ENCODE assay signal across 1 cellular context in the genomic region with DNA sequence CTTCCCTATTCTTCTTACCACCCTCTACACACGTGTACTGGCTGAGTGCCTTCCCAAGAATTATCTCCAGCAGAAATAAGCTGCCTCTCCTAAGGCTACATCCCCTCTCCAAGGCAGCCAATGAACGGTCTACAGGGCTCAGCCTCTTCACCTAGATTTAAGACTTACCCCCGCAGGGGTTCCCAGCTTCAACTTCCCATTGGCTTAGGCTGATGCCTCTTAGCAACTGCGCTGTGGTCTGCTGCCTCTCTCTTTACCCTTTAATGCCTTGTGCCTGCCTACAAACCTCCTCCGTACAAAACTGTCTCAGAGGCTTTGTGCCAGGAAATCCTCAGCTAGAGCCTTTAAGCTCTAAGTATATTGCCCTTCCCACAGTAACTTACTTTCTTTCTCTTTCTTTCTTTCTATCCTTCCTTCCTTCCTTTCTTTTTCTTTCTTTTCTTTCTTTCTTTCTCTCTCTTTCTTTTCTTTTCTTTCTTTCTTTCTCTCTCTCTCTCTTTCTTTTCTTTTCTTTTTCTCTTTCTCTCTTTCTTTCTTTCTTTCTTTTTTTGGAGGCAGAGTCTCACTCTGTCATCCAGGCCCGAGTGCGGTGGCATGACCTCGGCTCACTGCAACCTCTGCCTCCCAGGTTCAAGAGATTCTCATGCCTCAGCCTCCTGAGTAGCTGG.
TF ChIP-seq lines count a peak whose summit lies in the region.

No MANE protein-coding gene starts in this region.

TF ChIP-seq in GM23338, 12 proteins besides CTCF, POLR2A, EP300 and RAD21 (continued from another document):
- TF ChIP-seq, protein P1, sequence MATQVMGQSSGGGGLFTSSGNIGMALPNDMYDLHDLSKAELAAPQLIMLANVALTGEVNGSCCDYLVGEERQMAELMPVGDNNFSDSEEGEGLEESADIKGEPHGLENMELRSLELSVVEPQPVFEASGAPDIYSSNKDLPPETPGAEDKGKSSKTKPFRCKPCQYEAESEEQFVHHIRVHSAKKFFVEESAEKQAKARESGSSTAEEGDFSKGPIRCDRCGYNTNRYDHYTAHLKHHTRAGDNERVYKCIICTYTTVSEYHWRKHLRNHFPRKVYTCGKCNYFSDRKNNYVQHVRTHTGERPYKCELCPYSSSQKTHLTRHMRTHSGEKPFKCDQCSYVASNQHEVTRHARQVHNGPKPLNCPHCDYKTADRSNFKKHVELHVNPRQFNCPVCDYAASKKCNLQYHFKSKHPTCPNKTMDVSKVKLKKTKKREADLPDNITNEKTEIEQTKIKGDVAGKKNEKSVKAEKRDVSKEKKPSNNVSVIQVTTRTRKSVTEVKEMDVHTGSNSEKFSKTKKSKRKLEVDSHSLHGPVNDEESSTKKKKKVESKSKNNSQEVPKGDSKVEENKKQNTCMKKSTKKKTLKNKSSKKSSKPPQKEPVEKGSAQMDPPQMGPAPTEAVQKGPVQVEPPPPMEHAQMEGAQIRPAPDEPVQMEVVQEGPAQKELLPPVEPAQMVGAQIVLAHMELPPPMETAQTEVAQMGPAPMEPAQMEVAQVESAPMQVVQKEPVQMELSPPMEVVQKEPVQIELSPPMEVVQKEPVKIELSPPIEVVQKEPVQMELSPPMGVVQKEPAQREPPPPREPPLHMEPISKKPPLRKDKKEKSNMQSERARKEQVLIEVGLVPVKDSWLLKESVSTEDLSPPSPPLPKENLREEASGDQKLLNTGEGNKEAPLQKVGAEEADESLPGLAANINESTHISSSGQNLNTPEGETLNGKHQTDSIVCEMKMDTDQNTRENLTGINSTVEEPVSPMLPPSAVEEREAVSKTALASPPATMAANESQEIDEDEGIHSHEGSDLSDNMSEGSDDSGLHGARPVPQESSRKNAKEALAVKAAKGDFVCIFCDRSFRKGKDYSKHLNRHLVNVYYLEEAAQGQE (IDR thresholded peaks at IDR 0.05; ENCODE audit: unreplicated experiment) = no peak
- no peak for TF ChIP-seq EZH2phosphoT487 (IDR thresholded peaks at IDR 0.05; ENCODE audit: unreplicated experiment)
- TF ChIP-seq, protein P2, sequence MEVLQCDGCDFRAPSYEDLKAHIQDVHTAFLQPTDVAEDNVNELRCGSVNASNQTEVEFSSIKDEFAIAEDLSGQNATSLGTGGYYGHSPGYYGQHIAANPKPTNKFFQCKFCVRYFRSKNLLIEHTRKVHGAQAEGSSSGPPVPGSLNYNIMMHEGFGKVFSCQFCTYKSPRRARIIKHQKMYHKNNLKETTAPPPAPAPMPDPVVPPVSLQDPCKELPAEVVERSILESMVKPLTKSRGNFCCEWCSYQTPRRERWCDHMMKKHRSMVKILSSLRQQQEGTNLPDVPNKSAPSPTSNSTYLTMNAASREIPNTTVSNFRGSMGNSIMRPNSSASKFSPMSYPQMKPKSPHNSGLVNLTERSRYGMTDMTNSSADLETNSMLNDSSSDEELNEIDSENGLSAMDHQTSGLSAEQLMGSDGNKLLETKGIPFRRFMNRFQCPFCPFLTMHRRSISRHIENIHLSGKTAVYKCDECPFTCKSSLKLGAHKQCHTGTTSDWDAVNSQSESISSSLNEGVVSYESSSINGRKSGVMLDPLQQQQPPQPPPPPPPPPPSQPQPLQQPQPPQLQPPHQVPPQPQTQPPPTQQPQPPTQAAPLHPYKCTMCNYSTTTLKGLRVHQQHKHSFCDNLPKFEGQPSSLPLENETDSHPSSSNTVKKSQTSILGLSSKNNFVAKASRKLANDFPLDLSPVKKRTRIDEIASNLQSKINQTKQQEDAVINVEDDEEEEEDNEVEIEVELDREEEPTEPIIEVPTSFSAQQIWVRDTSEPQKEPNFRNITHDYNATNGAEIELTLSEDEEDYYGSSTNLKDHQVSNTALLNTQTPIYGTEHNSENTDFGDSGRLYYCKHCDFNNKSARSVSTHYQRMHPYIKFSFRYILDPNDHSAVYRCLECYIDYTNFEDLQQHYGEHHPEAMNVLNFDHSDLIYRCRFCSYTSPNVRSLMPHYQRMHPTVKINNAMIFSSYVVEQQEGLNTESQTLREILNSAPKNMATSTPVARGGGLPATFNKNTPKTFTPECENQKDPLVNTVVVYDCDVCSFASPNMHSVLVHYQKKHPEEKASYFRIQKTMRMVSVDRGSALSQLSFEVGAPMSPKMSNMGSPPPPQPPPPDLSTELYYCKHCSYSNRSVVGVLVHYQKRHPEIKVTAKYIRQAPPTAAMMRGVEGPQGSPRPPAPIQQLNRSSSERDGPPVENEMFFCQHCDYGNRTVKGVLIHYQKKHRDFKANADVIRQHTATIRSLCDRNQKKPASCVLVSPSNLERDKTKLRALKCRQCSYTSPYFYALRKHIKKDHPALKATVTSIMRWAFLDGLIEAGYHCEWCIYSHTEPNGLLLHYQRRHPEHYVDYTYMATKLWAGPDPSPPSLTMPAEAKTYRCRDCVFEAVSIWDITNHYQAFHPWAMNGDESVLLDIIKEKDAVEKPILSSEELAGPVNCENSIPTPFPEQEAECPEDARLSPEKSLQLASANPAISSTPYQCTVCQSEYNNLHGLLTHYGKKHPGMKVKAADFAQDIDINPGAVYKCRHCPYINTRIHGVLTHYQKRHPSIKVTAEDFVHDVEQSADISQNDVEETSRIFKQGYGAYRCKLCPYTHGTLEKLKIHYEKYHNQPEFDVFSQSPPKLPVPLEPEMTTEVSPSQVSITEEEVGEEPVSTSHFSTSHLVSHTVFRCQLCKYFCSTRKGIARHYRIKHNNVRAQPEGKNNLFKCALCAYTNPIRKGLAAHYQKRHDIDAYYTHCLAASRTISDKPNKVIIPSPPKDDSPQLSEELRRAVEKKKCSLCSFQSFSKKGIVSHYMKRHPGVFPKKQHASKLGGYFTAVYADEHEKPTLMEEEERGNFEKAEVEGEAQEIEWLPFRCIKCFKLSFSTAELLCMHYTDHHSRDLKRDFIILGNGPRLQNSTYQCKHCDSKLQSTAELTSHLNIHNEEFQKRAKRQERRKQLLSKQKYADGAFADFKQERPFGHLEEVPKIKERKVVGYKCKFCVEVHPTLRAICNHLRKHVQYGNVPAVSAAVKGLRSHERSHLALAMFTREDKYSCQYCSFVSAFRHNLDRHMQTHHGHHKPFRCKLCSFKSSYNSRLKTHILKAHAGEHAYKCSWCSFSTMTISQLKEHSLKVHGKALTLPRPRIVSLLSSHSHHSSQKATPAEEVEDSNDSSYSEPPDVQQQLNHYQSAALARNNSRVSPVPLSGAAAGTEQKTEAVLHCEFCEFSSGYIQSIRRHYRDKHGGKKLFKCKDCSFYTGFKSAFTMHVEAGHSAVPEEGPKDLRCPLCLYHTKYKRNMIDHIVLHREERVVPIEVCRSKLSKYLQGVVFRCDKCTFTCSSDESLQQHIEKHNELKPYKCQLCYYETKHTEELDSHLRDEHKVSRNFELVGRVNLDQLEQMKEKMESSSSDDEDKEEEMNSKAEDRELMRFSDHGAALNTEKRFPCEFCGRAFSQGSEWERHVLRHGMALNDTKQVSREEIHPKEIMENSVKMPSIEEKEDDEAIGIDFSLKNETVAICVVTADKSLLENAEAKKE (CRISPR knock-in tag; IDR thresholded peaks at IDR 0.05) = no peak
